Comparison of ENCODE assay signal across 18 cellular contexts in the genomic region with DNA sequence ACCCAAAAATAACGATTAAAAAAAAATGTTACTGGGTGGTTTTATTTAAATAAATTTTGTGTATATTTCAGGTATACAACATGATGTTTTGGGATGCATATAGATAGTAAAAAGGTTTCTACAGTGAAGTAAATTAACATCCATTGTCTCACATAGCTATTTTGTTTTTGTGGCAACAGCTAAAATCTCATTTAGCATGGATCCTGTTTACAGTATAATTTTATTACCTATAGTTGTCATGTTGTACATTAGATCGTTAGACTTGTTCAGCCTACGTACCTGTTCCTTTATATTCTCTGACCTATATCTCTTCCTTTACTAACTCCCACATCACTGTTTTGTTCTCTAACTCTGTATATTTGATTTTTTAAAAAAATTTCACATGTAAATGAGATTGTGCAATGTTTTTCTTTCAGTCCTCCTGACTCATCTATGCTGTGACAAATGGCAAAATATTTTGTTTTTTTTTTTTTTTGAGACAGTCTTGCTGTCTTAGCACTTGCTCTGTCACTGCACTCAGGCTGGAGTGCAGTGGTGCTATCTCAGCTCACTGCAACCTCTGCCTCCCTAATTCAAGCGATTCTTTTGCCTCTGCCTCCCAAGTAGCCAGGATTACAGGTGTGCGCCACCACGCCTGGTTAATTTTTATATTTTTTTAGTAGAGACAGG. TPM values are rescaled to one million over a fixed set of nuclear protein-coding genes. Genes with fewer than 3 reads are reported as not detected.
A peak's percentile ranks its signal among the peaks of the same experiment; 100 is the strongest.
DNase-seq lines count a peak whose midpoint lies in the region; ATAC-seq and TF ChIP-seq lines count a peak whose summit lies in the region.
"Had no signal": no experiment of that assay in that cellular context is flagged by ENCODE, and none has a peak within 500 bp of the region (broad histone marks: within the 10 kb centered on the region; RNA-seq: fewer than 3 reads in every experiment).

No MANE protein-coding gene starts in this region.

- H3K9me3 Mint-ChIP-seq in T-helper 1 cell treated with Interleukin-12 subunit alpha and Interleukin-12 subunit beta and Interleukin-4 antibody, amounts not matched to agents 30 μg/mL and 1 μg/mL, for 36 hours: peaks cover 6% of the 10 kb centered on the region
- no peaks in the 10 kb centered on the region for H3K9me3 Mint-ChIP-seq in dendritic cell treated with granulocyte-macrophage colony-stimulating factor and Interleukin-4, amounts not matched to agents 40 ng/mL and 50 ng/mL, for 4 days

- H3K9me2 ChIP-seq in OCI-LY7 (ENCODE audit: insufficient read depth, low read length): no peaks in the 10 kb centered on the region

- CTCF ChIA-PET in OCI-LY7 (lab: Charles Lee; ENCODE audit: unreplicated experiment): no interaction called here

- ATAC-seq in HG03442 (IDR thresholded peaks at IDR 0.05; ENCODE audit: unreplicated experiment) (no peak), HG02852 (IDR thresholded peaks at IDR 0.05; ENCODE audit: unreplicated experiment) (no peak)

- no peaks in the 10 kb centered on the region for H3K27me3 Mint-ChIP-seq in T-helper 1 cell treated with Interleukin-12 subunit alpha and Interleukin-12 subunit beta and Interleukin-4 antibody, amounts not matched to agents 30 μg/mL and 1 μg/mL, for 36 hours (ENCODE audit: low read depth)
- no peaks in the 10 kb centered on the region for H3K27me3 Mint-ChIP-seq in dendritic cell treated with granulocyte-macrophage colony-stimulating factor and Interleukin-4, amounts not matched to agents 40 ng/mL and 50 ng/mL, for 4 days

- POLR2A ChIA-PET in OCI-LY7 (lab: Charles Lee): no interaction called here

- H4K20me1 ChIP-seq in OCI-LY7 (ENCODE audit: insufficient read depth, low read length): peaks cover 12% of the 10 kb centered on the region; the same call in 1 of the 2 replicates

- H3K36me3 ChIP-seq in OCI-LY7 (ENCODE audit: insufficient read depth, low read length) (peaks cover 71% of the 10 kb centered on the region), left ventricle myocardium inferior (peaks cover 61% of the 10 kb centered on the region)

- no peaks in the 10 kb centered on the region for H3K27me3 ChIP-seq in left ventricle myocardium inferior (ENCODE audit: low read depth)
- H3K27me3 ChIP-seq: tibial artery had no signal

- H3K36me3 Mint-ChIP-seq in T-helper 1 cell treated with Interleukin-12 subunit alpha and Interleukin-12 subunit beta and Interleukin-4 antibody, amounts not matched to agents 30 μg/mL and 1 μg/mL, for 36 hours (ENCODE audit: low read depth): peaks cover 50% of the 10 kb centered on the region
- H3K36me3 Mint-ChIP-seq in dendritic cell treated with granulocyte-macrophage colony-stimulating factor and Interleukin-4, amounts not matched to agents 40 ng/mL and 50 ng/mL, for 4 days (ENCODE audit: low read depth): peaks cover 62% of the 10 kb centered on the region

- no peaks in the 10 kb centered on the region for H3K9me3 ChIP-seq in OCI-LY7 (ENCODE audit: low read length)
- H3K9me3 ChIP-seq in left ventricle myocardium inferior (replicated peaks): no peaks in the 10 kb centered on the region
- H3K9me3 ChIP-seq: tibial artery had no signal

- H3K4me1 Mint-ChIP-seq in T-helper 1 cell treated with Interleukin-12 subunit alpha and Interleukin-12 subunit beta and Interleukin-4 antibody, amounts not matched to agents 30 μg/mL and 1 μg/mL, for 36 hours (ENCODE audit: low read depth): peaks cover 47% of the 10 kb centered on the region
- H3K4me1 Mint-ChIP-seq in dendritic cell treated with granulocyte-macrophage colony-stimulating factor and Interleukin-4, amounts not matched to agents 40 ng/mL and 50 ng/mL, for 4 days (ENCODE audit: low read depth): peaks cover 39% of the 10 kb centered on the region

- H3K27ac Mint-ChIP-seq in T-helper 1 cell treated with Interleukin-12 subunit alpha and Interleukin-12 subunit beta and Interleukin-4 antibody, amounts not matched to agents 30 μg/mL and 1 μg/mL, for 36 hours: peak overlapping the region; percentile 49
- peak overlapping the region; percentile 46 for H3K27ac Mint-ChIP-seq in dendritic cell treated with granulocyte-macrophage colony-stimulating factor and Interleukin-4, amounts not matched to agents 40 ng/mL and 50 ng/mL, for 4 days

- no peak overlapping the region for H3K4me3 ChIP-seq in OCI-LY7 (ENCODE audit: low read depth, low read length, poor library complexity, severe bottlenecking)
- H3K4me3 ChIP-seq in left ventricle myocardium inferior: no peak overlapping the region
- H3K4me3 ChIP-seq: tibial artery had no signal

- no peak for TF ChIP-seq CTCF in OCI-LY7 (conservative IDR thresholded peaks at IDR 0.05; ENCODE audit: low read length)
- no peak for TF ChIP-seq CTCF in left ventricle myocardium inferior (IDR thresholded peaks at IDR 0.05; ENCODE audit: borderline replicate concordance)

- H3K79me2 ChIP-seq in OCI-LY7 (ENCODE audit: insufficient read depth, low read depth, low read length): peaks cover 58% of the 10 kb centered on the region

- H3K27ac ChIP-seq in OCI-LY7 (ENCODE audit: low read depth, low read length, poor library complexity, severe bottlenecking) (no peak overlapping the region), left ventricle myocardium inferior (replicated peaks) (no peak overlapping the region)
- H3K27ac ChIP-seq: epithelial cell of prostate, KMS-11, parathyroid adenoma, tibial artery had no signal

- peak overlapping the region; percentile 71 for H3K4me3 Mint-ChIP-seq in T-helper 1 cell treated with Interleukin-12 subunit alpha and Interleukin-12 subunit beta and Interleukin-4 antibody, amounts not matched to agents 30 μg/mL and 1 μg/mL, for 36 hours
- H3K4me3 Mint-ChIP-seq in dendritic cell treated with granulocyte-macrophage colony-stimulating factor and Interleukin-4, amounts not matched to agents 40 ng/mL and 50 ng/mL, for 4 days: no peak overlapping the region

- peaks cover 67% of the 10 kb centered on the region for H3K4me1 ChIP-seq in OCI-LY7 (ENCODE audit: insufficient read depth, low read length, poor library complexity, severe bottlenecking)
- H3K4me1 ChIP-seq in left ventricle myocardium inferior: peaks cover 62% of the 10 kb centered on the region
- H3K4me1 ChIP-seq: parathyroid adenoma had no signal

- BruUV-seq in OCI-LY7 (replicated peaks; lab: Mats Ljungman, UMichigan): no TSS peak

- intact Hi-C loops in OCI-LY7 (cut with micrococcal nuclease; ENCODE audit: unreplicated experiment) (no loop called here), left ventricle myocardium inferior (cut with micrococcal nuclease) (no loop called here)
- intact Hi-C loops in dendritic cell treated with granulocyte-macrophage colony-stimulating factor and Interleukin-4, amounts not matched to agents 40 ng/mL and 50 ng/mL, for 4 days (cut with micrococcal nuclease): loop anchor here (1.0 to 10.0 kb wide), 2 partner anchors 47 to 118 kb away; a partner anchor contains a TSS

- no peak overlapping the region for H2AFZ ChIP-seq in OCI-LY7 (ENCODE audit: low read length)
- H2AFZ ChIP-seq: parathyroid adenoma had no signal

- H3K4me2 ChIP-seq in OCI-LY7 (ENCODE audit: low read length): peak overlapping the region; percentile 5; the same call in 1 of the 2 replicates
- H3K4me2 ChIP-seq: KMS-11 had no signal

- DNase-seq in T-helper 1 cell (no peak), OCI-LY7 (ENCODE audit: low spot score) (no peak), renal cortical epithelial cell (ENCODE audit: low read depth) (peak; percentile 62), left ventricle myocardium inferior (no peak)
- DNase-seq: activated CD4-positive, alpha-beta T cell treated with anti-CD3 and anti-CD28 coated beads for 4 hours; GOT3; kidney glomerular epithelial cell; SHP77 treated with DMSO at 0.1 percent for 48 hours; stimulated activated CD4-positive, alpha-beta T cell treated with anti-CD3 and anti-CD28 coated beads, Interleukin-4, amount 100 ng/mL, for 24 hours; tibial artery had no signal

RNA-seq across cellular contexts. Expression of a gene that starts 45.6 kb away (rescaled TPM):
- 29.4 and 42.5 TPM in 2 replicates for total RNA-seq in OCI-LY7 (2014; rRNA removed; shearing (Covaris generic))
- total RNA-seq in OCI-LY7 (2022): 28.4 and 29.9 TPM in 2 replicates
- total RNA-seq in renal cortical epithelial cell: 0.60 and 6.1 TPM in 2 replicates
- total RNA-seq in left ventricle myocardium inferior: 0.19 TPM

RNA-seq across cellular contexts. Expression of a gene that starts 45.9 kb away (rescaled TPM):
- 411 and 470 TPM in 2 replicates for total RNA-seq in OCI-LY7 (2014; rRNA removed; shearing (Covaris generic))
- total RNA-seq in OCI-LY7 (2022) (293 and 317 TPM in 2 replicates), renal cortical epithelial cell (7.8 and 53.3 TPM in 2 replicates), left ventricle myocardium inferior (2.6 TPM)

RNA-seq across cellular contexts. Expression of a gene that starts 55.7 kb away (rescaled TPM):
- 19.4 and 32.4 TPM in 2 replicates for total RNA-seq in OCI-LY7 (2014; rRNA removed; shearing (Covaris generic))
- 52.4 and 52.6 TPM in 2 replicates for total RNA-seq in OCI-LY7 (2022)
- total RNA-seq in renal cortical epithelial cell: 130 and 161 TPM in 2 replicates
- total RNA-seq in left ventricle myocardium inferior: 124 TPM

RNA-seq across cellular contexts. Expression of a gene that starts 56.2 kb away (rescaled TPM):
- not detected in 2 replicates for total RNA-seq in OCI-LY7 (2014; rRNA removed; shearing (Covaris generic))
- total RNA-seq in OCI-LY7 (2022) (not detected in 2 replicates), renal cortical epithelial cell (not detected in 2 replicates), left ventricle myocardium inferior (not detected)
- total RNA-seq: A172 had no signal
